Comparison of ENCODE assay signal across 19 cellular contexts in genomic region chr2:233976087-233976486, GRCh38. TPM values are rescaled to one million over a fixed set of nuclear protein-coding genes. Genes with fewer than 3 reads are reported as not detected.
"Had no signal": no experiment of that assay in that cellular context is flagged by ENCODE, and none has a peak within 500 bp of the region (broad histone marks: within the 10 kb centered on the region; RNA-seq: fewer than 3 reads in every experiment).

No MANE protein-coding gene starts in this region.

- FAIRE-seq: colon had no signal

- H3K4me1 Mint-ChIP-seq: memory B cell; stimulated activated memory B cell treated with anti-CD40 and anti-IgM and Interleukin-4, amounts not matched to agents 10 μg/mL and 1 μg/mL and 100 μg/mL, for 72 hours had no signal

- H3K27ac Mint-ChIP-seq: activated CD4-positive, alpha-beta T cell treated with anti-CD3 and anti-CD28 coated beads for 36 hours; activated naive CD4-positive, alpha-beta T cell treated with anti-CD3 and anti-CD28 coated beads, Interleukin-2, amount 50 U/mL, for 72 hours; memory B cell; stimulated activated memory B cell treated with anti-CD40 and anti-IgM and Interleukin-4, amounts not matched to agents 10 μg/mL and 1 μg/mL and 100 μg/mL, for 72 hours; WTC11 had no signal

- H3K4me3 Mint-ChIP-seq: activated CD4-positive, alpha-beta T cell treated with anti-CD3 and anti-CD28 coated beads for 36 hours; memory B cell; naive thymus-derived CD4-positive, alpha-beta T cell; stimulated activated memory B cell treated with anti-CD40 and anti-IgM and Interleukin-4, amounts not matched to agents 10 μg/mL and 1 μg/mL and 100 μg/mL, for 72 hours; type B pancreatic cell; WTC11 had no signal

- ATAC-seq: activated CD4-positive, alpha-beta T cell treated with anti-CD3 and anti-CD28 coated beads for 36 hours; left ventricle myocardium superior; stimulated activated memory B cell treated with anti-CD40 and anti-IgM and Interleukin-4, amounts not matched to agents 10 μg/mL and 1 μg/mL and 100 μg/mL, for 72 hours had no signal

- H3K27me3 ChIP-seq: dorsolateral prefrontal cortex, foreskin keratinocyte, ovary, testis had no signal

- H3K36me3 ChIP-seq: adrenal gland, ovary, sigmoid colon had no signal

- H3K36me3 Mint-ChIP-seq: activated naive CD4-positive, alpha-beta T cell treated with anti-CD3 and anti-CD28 coated beads, Interleukin-2, amount 50 U/mL, for 72 hours; memory B cell; naive thymus-derived CD4-positive, alpha-beta T cell; stimulated activated memory B cell treated with anti-CD40 and anti-IgM and Interleukin-4, amounts not matched to agents 10 μg/mL and 1 μg/mL and 100 μg/mL, for 72 hours; type B pancreatic cell had no signal

- H3K27me3 Mint-ChIP-seq: activated CD4-positive, alpha-beta T cell treated with anti-CD3 and anti-CD28 coated beads for 36 hours had no signal

- H3K4me3 ChIP-seq: adrenal gland, dorsolateral prefrontal cortex, ovary, sigmoid colon, testis had no signal

- DNase-seq: activated CD4-positive, alpha-beta T cell treated with anti-CD3 and anti-CD28 coated beads for 36 hours; activated CD4-positive, alpha-beta T cell treated with anti-CD3 and anti-CD28 coated beads, Interleukin-2, amount 50 U/mL, for 48 hours; activated gamma-delta T cell; adrenal gland; left ventricle myocardium superior; ovary; sigmoid colon; stimulated activated CD4-positive, alpha-beta T cell treated with anti-CD3 and anti-CD28 coated beads, Interleukin-4, amount 100 ng/mL, for 4 hours; testis had no signal

- H3K27ac ChIP-seq: adrenal gland, dorsolateral prefrontal cortex, foreskin keratinocyte, ovary, sigmoid colon, testis had no signal

- H3K9me3 ChIP-seq: adrenal gland, ovary, sigmoid colon, testis had no signal

- H3K9me3 Mint-ChIP-seq: activated naive CD4-positive, alpha-beta T cell treated with anti-CD3 and anti-CD28 coated beads, Interleukin-2, amount 50 U/mL, for 72 hours; memory B cell; naive thymus-derived CD4-positive, alpha-beta T cell; stimulated activated memory B cell treated with anti-CD40 and anti-IgM and Interleukin-4, amounts not matched to agents 10 μg/mL and 1 μg/mL and 100 μg/mL, for 72 hours; type B pancreatic cell had no signal

- H3K4me1 ChIP-seq: sigmoid colon had no signal

RNA-seq across cellular contexts. Expression of gene TRPM8, which starts 58.9 kb away (rescaled TPM):
- total RNA-seq: activated CD4-positive, alpha-beta T cell treated with anti-CD3 and anti-CD28 coated beads for 36 hours; activated naive CD4-positive, alpha-beta T cell treated with anti-CD3 and anti-CD28 coated beads, Interleukin-2, amount 50 U/mL, for 72 hours; adrenal gland; foreskin keratinocyte; left ventricle myocardium superior; naive thymus-derived CD4-positive, alpha-beta T cell; sigmoid colon; T-helper 2 cell treated with Interferon-gamma antibody and Interleukin-4, amounts not matched to agents 100 ng/mL and 5 ng/mL, for 36 hours had no signal
- polyA plus RNA-seq: adrenal gland; naive thymus-derived CD4-positive, alpha-beta T cell; ovary had no signal
